In the genomic region with DNA sequence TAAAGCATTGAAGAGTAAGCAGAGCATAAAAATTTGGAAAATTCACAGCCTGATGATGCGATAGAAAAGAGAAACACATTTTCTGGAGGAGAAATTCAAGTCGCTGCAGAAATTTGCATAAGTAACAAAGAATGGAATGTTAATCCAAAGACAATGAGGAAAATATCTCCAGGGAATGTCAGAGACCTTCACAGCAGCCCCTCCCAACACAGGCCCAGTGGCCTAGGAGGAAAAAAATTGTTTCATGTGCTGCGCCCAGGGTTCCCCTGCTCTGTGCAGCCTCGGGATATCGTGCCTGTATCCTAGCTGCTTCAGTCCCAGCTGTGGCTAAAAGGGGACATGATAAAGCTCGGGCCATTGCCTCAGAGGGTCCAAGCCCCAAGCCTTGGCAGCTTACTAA, we compare ENCODE assay signal across 14 cellular contexts.
DNase-seq lines count a peak whose midpoint lies in the region; ATAC-seq lines count a peak whose summit lies in the region.
"Had no signal": no experiment of that assay in that cellular context is flagged by ENCODE, and none has a peak within 500 bp of the region (broad histone marks: within the 10 kb centered on the region; RNA-seq: fewer than 3 reads in every experiment).

No MANE protein-coding gene starts in this region.

- no peak overlapping the region for H3K4me3 ChIP-seq in HAP-1
- H3K4me3 ChIP-seq in mesendoderm (ENCODE audit: low read length): no peak overlapping the region
- H3K4me3 ChIP-seq: A549 had no signal

- H3K36me3 Mint-ChIP-seq in activated T-cell treated with anti-CD3 and anti-CD28 coated beads, Interleukin-2, amount 50 U/mL, for 72 hours (ENCODE audit: insufficient read depth in 2 of 2): peaks cover 0 to 5% of the 10 kb centered on the region in 2 donors
- H3K36me3 Mint-ChIP-seq: CD14-positive monocyte had no signal

- no CpG with 5 or more reads among the region's 6 CpGs for WGBS in mesendoderm (ENCODE audit: extremely low coverage, insufficient coverage, low lambda C conversion rate)

- H3K4me1 Mint-ChIP-seq in activated T-cell treated with anti-CD3 and anti-CD28 coated beads, Interleukin-2, amount 50 U/mL, for 72 hours (ENCODE audit: low read depth): no peaks in the 10 kb centered on the region

- no peak overlapping the region for H3K9ac ChIP-seq in mesendoderm (ENCODE audit: low read length)

- H3K4ac ChIP-seq in mesendoderm (ENCODE audit: low read depth, low read length): no peak overlapping the region

- H3K56ac ChIP-seq in mesendoderm (ENCODE audit: low read length): no peak overlapping the region

- H2BK5ac ChIP-seq in mesendoderm (ENCODE audit: low read length): no peak overlapping the region

- H3K27ac Mint-ChIP-seq in activated T-cell treated with anti-CD3 and anti-CD28 coated beads, Interleukin-2, amount 50 U/mL, for 72 hours: no peak overlapping the region
- H3K27ac Mint-ChIP-seq: CD8-positive, alpha-beta T cell; IgD-negative memory B cell had no signal

- H3K4me1 ChIP-seq in HAP-1 (peaks cover 5% of the 10 kb centered on the region), mesendoderm (ENCODE audit: control insufficient read depth, low read depth, low read length) (no peaks in the 10 kb centered on the region)
- H3K4me1 ChIP-seq: A549, Caco-2 had no signal

- no peak overlapping the region for H4K5ac ChIP-seq in mesendoderm (ENCODE audit: low read length)

- no peak overlapping the region for H4K8ac ChIP-seq in mesendoderm (ENCODE audit: low read depth, low read length)

- H3K79me1 ChIP-seq in mesendoderm (ENCODE audit: low read length): no peaks in the 10 kb centered on the region

- ATAC-seq in activated T-cell treated with anti-CD3 and anti-CD28 coated beads, Interleukin-2, amount 50 U/mL, for 72 hours (replicated peaks in 1 of 2): no peak
- ATAC-seq: A549; CD8-positive, alpha-beta T cell had no signal

- peaks cover 7% of the 10 kb centered on the region; the same call in 1 of the 2 replicates for H3K9me3 ChIP-seq in HAP-1
- H3K9me3 ChIP-seq: A549 had no signal

- H3K9me3 Mint-ChIP-seq in activated T-cell treated with anti-CD3 and anti-CD28 coated beads, Interleukin-2, amount 50 U/mL, for 72 hours: peaks cover 0 to 1% of the 10 kb centered on the region in 2 donors

- H3K27me3 Mint-ChIP-seq in activated T-cell treated with anti-CD3 and anti-CD28 coated beads, Interleukin-2, amount 50 U/mL, for 72 hours (ENCODE audit: low read depth): no peaks in the 10 kb centered on the region
- H3K27me3 Mint-ChIP-seq: IgD-negative memory B cell had no signal

- no peak overlapping the region for H3K4me3 Mint-ChIP-seq in activated T-cell treated with anti-CD3 and anti-CD28 coated beads, Interleukin-2, amount 50 U/mL, for 72 hours
- H3K4me3 Mint-ChIP-seq: CD14-positive monocyte; CD8-positive, alpha-beta T cell had no signal

- no peak overlapping the region for H3K23ac ChIP-seq in mesendoderm (ENCODE audit: low read length)

- no peak overlapping the region for H2AK5ac ChIP-seq in mesendoderm (ENCODE audit: low read length)

- no peak overlapping the region for H3K4me2 ChIP-seq in mesendoderm (ENCODE audit: low read length)
- H3K4me2 ChIP-seq: A549 had no signal

- no peak overlapping the region for H3K18ac ChIP-seq in mesendoderm (ENCODE audit: low read length)

- no peaks in the 10 kb centered on the region for H3K79me2 ChIP-seq in mesendoderm (ENCODE audit: control insufficient read depth, insufficient read depth, low read length)

- peak; percentile 73 to 87 for DNase-seq in HAP-1 (ENCODE audit: low spot score in 2 of 2)
- DNase-seq in astrocyte of the hippocampus (ENCODE audit: low read depth, low spot score): peak; percentile 10
- DNase-seq in mesendoderm: peak; percentile 51
- DNase-seq in activated T-cell treated with anti-CD3 and anti-CD28 coated beads, Interleukin-2, amount 50 U/mL, for 72 hours: no peak
- DNase-seq in COLO829 (ENCODE audit: low spot score): no peak
- no peak for DNase-seq in occipital lobe (lab: John Stamatoyannopoulos, UW)
- DNase-seq: Caco-2; CD8-positive, alpha-beta T cell; DND-41; H7; KG1 had no signal

- in situ Hi-C loops in HAP-1 (cut with MboI; ENCODE audit: low sequenced_read_pairs): no loop called here

- H2BK15ac ChIP-seq in mesendoderm (replicated peaks; ENCODE audit: low read depth): no peak overlapping the region

- H2BK120ac ChIP-seq in mesendoderm (ENCODE audit: low read depth, low read length): no peak overlapping the region

- H3K27me3 ChIP-seq in HAP-1 (ENCODE audit: low read depth) (no peaks in the 10 kb centered on the region), mesendoderm (ENCODE audit: insufficient read depth, low read length, poor library complexity) (no peaks in the 10 kb centered on the region)

- H3K27ac ChIP-seq in mesendoderm (ENCODE audit: low read depth, low read length): no peak overlapping the region
- H3K27ac ChIP-seq: A549 had no signal

- H3K36me3 ChIP-seq in HAP-1 (replicated peaks) (peaks cover 3% of the 10 kb centered on the region; the same call in 1 of the 2 replicates), mesendoderm (ENCODE audit: control insufficient read depth, insufficient read depth, low read length) (no peaks in the 10 kb centered on the region)

Comparison
In these comparisons a context has a peak if more than half of its experiments do, and no peak if none do; other contexts are left out.
1. DNase-seq: peak in HAP-1 (2 of 2), astrocyte of the hippocampus (single experiment) and mesendoderm (single experiment); none in activated T-cell treated with anti-CD3 and anti-CD28 coated beads, Interleukin-2, amount 50 U/mL, for 72 hours (0 of 2), COLO829 (single experiment) and occipital lobe (single experiment).